In the genomic region with DNA sequence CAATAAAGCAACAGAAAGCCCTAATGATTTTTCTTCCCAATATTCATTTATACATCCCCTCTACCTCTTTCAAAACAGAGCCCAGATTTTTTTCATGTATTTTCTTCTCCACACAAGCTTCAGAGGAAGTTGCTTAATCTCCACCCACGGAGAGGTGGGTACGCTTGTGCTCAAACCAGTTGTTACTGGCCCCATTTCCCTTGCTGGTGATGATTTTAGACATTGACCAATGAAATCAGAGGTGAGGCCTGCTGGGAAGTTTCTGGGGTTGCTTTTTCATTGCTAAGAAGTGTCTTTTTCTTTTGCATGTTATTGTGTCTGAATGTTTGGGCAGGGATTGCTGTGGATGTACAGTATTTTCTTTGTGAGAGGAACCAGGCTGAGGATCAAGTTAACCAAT, we compare ENCODE assay signal across 20 cellular contexts.
DNase-seq lines count a peak whose midpoint lies in the region; ATAC-seq, FAIRE-seq and TF ChIP-seq lines count a peak whose summit lies in the region.
"Had no signal": no experiment of that assay in that cellular context is flagged by ENCODE, and none has a peak within 500 bp of the region (broad histone marks: within the 10 kb centered on the region; RNA-seq: fewer than 3 reads in every experiment).

No MANE protein-coding gene starts in this region.

- WGBS in right lobe of liver (ENCODE audit: insufficient coverage, low coverage, low lambda C conversion rate, missing lambda C conversion rate) = 53% methylated on average over 2 of the region's 2 CpGs

- H3K4me3 Mint-ChIP-seq in astrocyte (ENCODE audit: unreplicated experiment) = no peak overlapping the region
- peak overlapping the region; percentile 25 for H3K4me3 Mint-ChIP-seq in natural killer cell treated with Interleukin-12 subunit alpha and Interleukin-12 subunit beta and Interleukin-15 and Interleukin-18, amount 100 ng/mL, for 72 hours
- H3K4me3 Mint-ChIP-seq: mesothelial cell of epicardium had no signal

- H3K27me3 Mint-ChIP-seq in astrocyte (ENCODE audit: low read depth, unreplicated experiment) = no peaks in the 10 kb centered on the region
- peaks cover 0 to 3% of the 10 kb centered on the region in 2 donors for H3K27me3 Mint-ChIP-seq in natural killer cell treated with Interleukin-12 subunit alpha and Interleukin-12 subunit beta and Interleukin-15 and Interleukin-18, amount 100 ng/mL, for 72 hours

- no peaks in the 10 kb centered on the region for H3K36me3 Mint-ChIP-seq in astrocyte (ENCODE audit: low read depth, unreplicated experiment)
- H3K36me3 Mint-ChIP-seq in natural killer cell treated with Interleukin-12 subunit alpha and Interleukin-12 subunit beta and Interleukin-15 and Interleukin-18, amount 100 ng/mL, for 72 hours = peaks cover 5% of the 10 kb centered on the region

- H3K9me3 ChIP-seq in astrocyte (ENCODE audit: insufficient read depth, low read depth, low read length) = no peaks in the 10 kb centered on the region
- no peaks in the 10 kb centered on the region for H3K9me3 ChIP-seq in right lobe of liver
- H3K9me3 ChIP-seq: Caco-2, colonic mucosa, esophagus squamous epithelium, SJSA1, testis had no signal

- no peaks in the 10 kb centered on the region for H3K79me2 ChIP-seq in astrocyte (ENCODE audit: insufficient read depth, low read length)

- intact Hi-C loops in right lobe of liver (cut with DNase I) = no loop called here

- ATAC-seq in natural killer cell treated with Interleukin-12 subunit alpha and Interleukin-12 subunit beta and Interleukin-15 and Interleukin-18, amount 100 ng/mL, for 72 hours = peak; percentile 60 to 83
- no peak for ATAC-seq in HG02852 (IDR thresholded peaks at IDR 0.05; ENCODE audit: unreplicated experiment)
- no peak for ATAC-seq in right lobe of liver
- ATAC-seq: HCT116 had no signal

- peaks cover 12% of the 10 kb centered on the region for H3K4me1 Mint-ChIP-seq in astrocyte (ENCODE audit: low read depth, unreplicated experiment)
- peaks cover 8% of the 10 kb centered on the region in 2 donors for H3K4me1 Mint-ChIP-seq in natural killer cell treated with Interleukin-12 subunit alpha and Interleukin-12 subunit beta and Interleukin-15 and Interleukin-18, amount 100 ng/mL, for 72 hours (ENCODE audit: low read depth in 2 of 2)

- H4K20me1 ChIP-seq in astrocyte (ENCODE audit: insufficient read depth, low read length) = no peaks in the 10 kb centered on the region

- no peak overlapping the region for H3K9ac ChIP-seq in astrocyte (ENCODE audit: low read length)

- TF ChIP-seq CTCF in astrocyte (IDR thresholded peaks at IDR 0.05; ENCODE audit: insufficient read depth, low read depth, low read length) = no peak
- no peak for TF ChIP-seq CTCF in right lobe of liver (IDR thresholded peaks at IDR 0.05)

- H3K27ac ChIP-seq in astrocyte (ENCODE audit: low read depth, low read length) = no peak overlapping the region
- H3K27ac ChIP-seq in right lobe of liver = no peak overlapping the region
- H3K27ac ChIP-seq: colonic mucosa, esophagus squamous epithelium, SJSA1, testis had no signal

- peak; percentile 3 to 9 for DNase-seq in activated CD4-positive, alpha-beta T cell treated with anti-CD3 and anti-CD28 coated beads for 4 hours
- DNase-seq in activated CD4-positive, alpha-beta T cell treated with anti-CD3 and anti-CD28 coated beads, Interleukin-2, amount 50 U/mL, for 1 hour = no peak
- DNase-seq in H4 (ENCODE audit: low spot score) (peak; percentile 11), astrocyte (ENCODE audit: low read depth) (no peak), G401 (ENCODE audit: low spot score) (no peak), right lobe of liver (no peak)
- DNase-seq in natural killer cell treated with Interleukin-12 subunit alpha and Interleukin-12 subunit beta and Interleukin-15 and Interleukin-18, amount 100 ng/mL, for 72 hours (ENCODE audit: low spot score) = no peak
- DNase-seq: amniotic stem cell; Caco-2; colonic mucosa; esophagus squamous epithelium; NCI-H226; NK-92 treated with Interleukin-12 subunit alpha and Interleukin-12 subunit beta, amount 100 ng/mL, for 24 hours; stimulated activated CD4-positive, alpha-beta T cell treated with anti-CD3 and anti-CD28 coated beads, Interleukin-12 subunit alpha, Interleukin-12 subunit beta, amount 100 ng/mL, for 4 hours; testis had no signal

- peak overlapping the region; percentile 19 for H2AFZ ChIP-seq in astrocyte (ENCODE audit: low read depth, low read length)

- in situ Hi-C loops in G401 (cut with HindIII; ENCODE audit: low sequenced_read_pairs) = no loop called here

- no peaks in the 10 kb centered on the region for H3K9me3 Mint-ChIP-seq in astrocyte (ENCODE audit: unreplicated experiment)
- H3K9me3 Mint-ChIP-seq in natural killer cell treated with Interleukin-12 subunit alpha and Interleukin-12 subunit beta and Interleukin-15 and Interleukin-18, amount 100 ng/mL, for 72 hours = peaks cover 7% of the 10 kb centered on the region

- H3K4me2 ChIP-seq in astrocyte (ENCODE audit: low read length) = no peak overlapping the region

- no peak for FAIRE-seq in astrocyte (lab: Jason Lieb, UNC)
- FAIRE-seq: G401.6 had no signal

- H3K4me1 ChIP-seq in astrocyte (ENCODE audit: insufficient read depth, low read length) (no peaks in the 10 kb centered on the region), right lobe of liver (no peaks in the 10 kb centered on the region)
- H3K4me1 ChIP-seq: Caco-2, colonic mucosa, esophagus squamous epithelium, SJSA1 had no signal

- no peak for TF ChIP-seq POLR2A in right lobe of liver (IDR thresholded peaks at IDR 0.05)

- H3K27ac Mint-ChIP-seq in astrocyte (ENCODE audit: unreplicated experiment) = no peak overlapping the region
- peak overlapping the region; percentile 20 to 66 for H3K27ac Mint-ChIP-seq in natural killer cell treated with Interleukin-12 subunit alpha and Interleukin-12 subunit beta and Interleukin-15 and Interleukin-18, amount 100 ng/mL, for 72 hours

- no peaks in the 10 kb centered on the region for H3K36me3 ChIP-seq in astrocyte (ENCODE audit: insufficient read depth, low read length)
- no peaks in the 10 kb centered on the region for H3K36me3 ChIP-seq in right lobe of liver
- H3K36me3 ChIP-seq: colonic mucosa, esophagus squamous epithelium, SJSA1 had no signal

- H3K27me3 ChIP-seq in astrocyte (ENCODE audit: insufficient read depth, low read length) (no peaks in the 10 kb centered on the region), right lobe of liver (no peaks in the 10 kb centered on the region)
- H3K27me3 ChIP-seq: colonic mucosa, esophagus squamous epithelium, SJSA1, testis had no signal

- H3K4me3 ChIP-seq in astrocyte (ENCODE audit: insufficient read depth, low read depth, low read length) = no peak overlapping the region
- H3K4me3 ChIP-seq in right lobe of liver = no peak overlapping the region
- H3K4me3 ChIP-seq: colonic mucosa, esophagus squamous epithelium, SJSA1, testis had no signal

Comparison
In these comparisons a context has a peak if more than half of its experiments do, and no peak if none do; other contexts are left out.
1. DNase-seq: peak in activated CD4-positive, alpha-beta T cell treated with anti-CD3 and anti-CD28 coated beads for 4 hours (2 of 2) and H4 (single experiment); none in activated CD4-positive, alpha-beta T cell treated with anti-CD3 and anti-CD28 coated beads, Interleukin-2, amount 50 U/mL, for 1 hour (single experiment), astrocyte (single experiment), natural killer cell treated with Interleukin-12 subunit alpha and Interleukin-12 subunit beta and Interleukin-15 and Interleukin-18, amount 100 ng/mL, for 72 hours (single experiment), G401 (single experiment) and right lobe of liver (0 of 3).
2. ATAC-seq: peak in natural killer cell treated with Interleukin-12 subunit alpha and Interleukin-12 subunit beta and Interleukin-15 and Interleukin-18, amount 100 ng/mL, for 72 hours (2 of 2); none in HG02852 (single experiment) and right lobe of liver (0 of 4).